Comparison of ENCODE assay signal across 23 cellular contexts in the genomic region with DNA sequence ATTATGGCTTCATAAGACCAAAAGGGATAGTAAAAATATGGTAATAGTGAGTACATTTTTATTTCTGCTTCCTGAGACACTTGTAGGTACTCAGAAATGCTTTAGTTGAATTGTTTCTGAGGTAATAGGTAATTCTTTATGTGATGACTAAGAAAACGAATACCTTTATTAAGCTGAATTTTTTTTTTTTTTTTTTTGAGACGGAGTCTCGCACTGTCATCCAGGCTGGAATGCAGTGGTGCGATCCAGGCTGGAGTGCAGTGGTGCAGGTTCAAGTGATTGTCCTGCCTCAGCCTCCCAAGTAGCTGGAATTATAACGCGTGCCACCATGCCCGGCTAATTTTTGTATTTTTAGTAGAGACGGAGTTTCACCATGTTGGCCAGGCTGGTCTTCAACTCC. TPM values are rescaled to one million over a fixed set of nuclear protein-coding genes. Genes with fewer than 3 reads are reported as not detected.
DNase-seq lines count a peak whose midpoint lies in the region; ATAC-seq and TF ChIP-seq lines count a peak whose summit lies in the region.
"Had no signal": no experiment of that assay in that cellular context is flagged by ENCODE, and none has a peak within 500 bp of the region (broad histone marks: within the 10 kb centered on the region; RNA-seq: fewer than 3 reads in every experiment).

No MANE protein-coding gene starts in this region.

- no peaks in the 10 kb centered on the region for H3K9me3 ChIP-seq in mesenchymal stem cell (ENCODE audit: control insufficient read depth, low read length)
- no peaks in the 10 kb centered on the region for H3K9me3 ChIP-seq in right cardiac atrium (ENCODE audit: control insufficient read depth, low read length)
- H3K9me3 ChIP-seq: heart left ventricle, lower lobe of right lung, ovary, suprapubic skin had no signal

- peaks cover 2% of the 10 kb centered on the region for H3K4me1 ChIP-seq in mesenchymal stem cell (ENCODE audit: control insufficient read depth, insufficient read depth, low read depth, low read length)
- H3K4me1 ChIP-seq in right cardiac atrium (ENCODE audit: control insufficient read depth, insufficient read depth, low read length) = no peaks in the 10 kb centered on the region

- H3K9me3 Mint-ChIP-seq in activated CD4-positive, alpha-beta T cell treated with anti-CD3 and anti-CD28 coated beads for 36 hours (ENCODE audit: low read depth) = no peaks in the 10 kb centered on the region
- H3K9me3 Mint-ChIP-seq in activated CD8-positive, alpha-beta T cell treated with anti-CD3 and anti-CD28 coated beads for 36 hours = no peaks in the 10 kb centered on the region

- H2BK15ac ChIP-seq in mesenchymal stem cell (ENCODE audit: low read depth, poor library complexity, severe bottlenecking) = no peak overlapping the region

- no peaks in the 10 kb centered on the region for H3K27me3 ChIP-seq in mesenchymal stem cell (ENCODE audit: control insufficient read depth in 1 of 2, insufficient read depth in 1 of 2, low read length in 2 of 2)
- no peaks in the 10 kb centered on the region for H3K27me3 ChIP-seq in right cardiac atrium (ENCODE audit: control insufficient read depth, insufficient read depth)
- H3K27me3 ChIP-seq: heart left ventricle, ovary, suprapubic skin had no signal

- 89% methylated on average over 8 of the region's 8 CpGs for WGBS in mesenchymal stem cell
- WGBS in right cardiac atrium = 92% methylated on average over 8 of the region's 8 CpGs

- H3K36me3 ChIP-seq in mesenchymal stem cell (ENCODE audit: control insufficient read depth in 1 of 2, insufficient read depth in 2 of 2, low read depth in 1 of 2, low read length in 2 of 2) = peaks cover 0 to 4% of the 10 kb centered on the region in 2 experiments
- H3K36me3 ChIP-seq: ovary, suprapubic skin had no signal

- peak overlapping the region; percentile 86 for H3K4me3 ChIP-seq in GM12865 (ENCODE audit: low read depth, low read length)
- H3K4me3 ChIP-seq in mesenchymal stem cell (ENCODE audit: insufficient read depth in 1 of 2, low read depth in 1 of 2, low read length in 2 of 2) = no peak overlapping the region
- no peak overlapping the region for H3K4me3 ChIP-seq in right cardiac atrium (ENCODE audit: low read length)
- H3K4me3 ChIP-seq: lower lobe of right lung, ovary, suprapubic skin had no signal

- H3K23ac ChIP-seq in mesenchymal stem cell (ENCODE audit: low read length in 2 of 2) = no peak overlapping the region

- H4K91ac ChIP-seq in mesenchymal stem cell (ENCODE audit: low read length) = no peak overlapping the region

- H3K27me3 Mint-ChIP-seq in activated CD4-positive, alpha-beta T cell treated with anti-CD3 and anti-CD28 coated beads for 36 hours = no peaks in the 10 kb centered on the region
- H3K27me3 Mint-ChIP-seq in activated CD8-positive, alpha-beta T cell treated with anti-CD3 and anti-CD28 coated beads for 36 hours = no peaks in the 10 kb centered on the region

- no peak for DNase-seq in activated CD4-positive, alpha-beta T cell treated with anti-CD3 and anti-CD28 coated beads for 36 hours
- no peak for DNase-seq in activated CD4-positive, alpha-beta T cell treated with anti-CD3 and anti-CD28 coated beads, Interleukin-2, amount 50 U/mL, for 48 hours
- DNase-seq in GM12865 (ENCODE audit: low read depth) (no peak), mesenchymal stem cell (no peak), right cardiac atrium (no peak), NOMO-1 treated with dmso at 0.1 percent for 144 hours (lab: John Stamatoyannopoulos, UW; ENCODE audit: unreplicated experiment) (no peak)
- DNase-seq in activated CD8-positive, alpha-beta T cell treated with anti-CD3 and anti-CD28 coated beads for 36 hours = no peak
- DNase-seq: 8988T; activated gamma-delta T cell treated with Interleukin-2 at 50 U/mL for 16 hours; aorta; DMS153; heart left ventricle; lower lobe of right lung; NCI-H1436; NCI-H2171; NCI-H69; ovary; stimulated activated CD4-positive, alpha-beta T cell treated with anti-CD3 and anti-CD28 coated beads, Interleukin-4, amount 100 ng/mL, for 1 hour had no signal

- peaks cover 22% of the 10 kb centered on the region for H3K36me3 Mint-ChIP-seq in activated CD4-positive, alpha-beta T cell treated with anti-CD3 and anti-CD28 coated beads for 36 hours (ENCODE audit: low read depth)
- peaks cover 23% of the 10 kb centered on the region for H3K36me3 Mint-ChIP-seq in activated CD8-positive, alpha-beta T cell treated with anti-CD3 and anti-CD28 coated beads for 36 hours (ENCODE audit: low read depth)

- no peaks in the 10 kb centered on the region for H3K79me1 ChIP-seq in mesenchymal stem cell (replicated peaks; ENCODE audit: low read length, poor library complexity, severe bottlenecking)

- no peak overlapping the region for H3K27ac ChIP-seq in mesenchymal stem cell (ENCODE audit: low read length, poor library complexity, severe bottlenecking)
- H3K27ac ChIP-seq in right cardiac atrium (ENCODE audit: low read length) = no peak overlapping the region
- H3K27ac ChIP-seq: C4-2B, heart left ventricle, lower lobe of right lung, ovary, suprapubic skin had no signal

- peaks cover 27% of the 10 kb centered on the region for H3K4me1 Mint-ChIP-seq in activated CD4-positive, alpha-beta T cell treated with anti-CD3 and anti-CD28 coated beads for 36 hours
- peaks cover 23% of the 10 kb centered on the region for H3K4me1 Mint-ChIP-seq in activated CD8-positive, alpha-beta T cell treated with anti-CD3 and anti-CD28 coated beads for 36 hours (ENCODE audit: low read depth)

- H2BK5ac ChIP-seq in mesenchymal stem cell (ENCODE audit: low read depth, low read length, poor library complexity, severe bottlenecking) = no peak overlapping the region

- POLR2A ChIA-PET in activated CD4-positive, alpha-beta T cell treated with anti-CD3 and anti-CD28 coated beads for 36 hours (lab: Charles Lee) = interaction anchor here (2.8 kb wide), 1 partner anchor 63 kb away, joined by 61 read pairs; no protein-coding TSS in a partner anchor
- POLR2A ChIA-PET in activated CD8-positive, alpha-beta T cell treated with anti-CD3 and anti-CD28 coated beads for 36 hours (lab: Charles Lee) = interaction anchor here (0.9 kb wide), 1 partner anchor 62 kb away, joined by 3 read pairs; no protein-coding TSS in a partner anchor

- peak overlapping the region; percentile 92 for H3K4me3 Mint-ChIP-seq in activated CD4-positive, alpha-beta T cell treated with anti-CD3 and anti-CD28 coated beads for 36 hours
- H3K4me3 Mint-ChIP-seq in activated CD8-positive, alpha-beta T cell treated with anti-CD3 and anti-CD28 coated beads for 36 hours = peak overlapping the region; percentile 86

- H2BK120ac ChIP-seq in mesenchymal stem cell (ENCODE audit: low read depth, low read length) = no peak overlapping the region

- no peak overlapping the region for H2AK5ac ChIP-seq in mesenchymal stem cell (ENCODE audit: low read length, severe bottlenecking)

- H4K8ac ChIP-seq in mesenchymal stem cell (ENCODE audit: low read length) = no peak overlapping the region

- H3K4me2 ChIP-seq in mesenchymal stem cell (ENCODE audit: low read length, poor library complexity, severe bottlenecking) = no peak overlapping the region

- no peak for TF ChIP-seq CTCF in GM12865 (IDR thresholded peaks at IDR 0.05; ENCODE audit: insufficient read depth, low read depth, low read length, missing control alignments)
- TF ChIP-seq CTCF in activated CD8-positive, alpha-beta T cell treated with anti-CD3 and anti-CD28 coated beads for 36 hours (IDR thresholded peaks at IDR 0.05) = no peak

- no peak overlapping the region for H2AFZ ChIP-seq in mesenchymal stem cell (ENCODE audit: low read depth, low read length)

- no peak overlapping the region for H2BK12ac ChIP-seq in mesenchymal stem cell (ENCODE audit: low read length in 2 of 2)

- peak overlapping the region; percentile 88 for H3K9ac ChIP-seq in mesenchymal stem cell (ENCODE audit: low read length)

- no peak overlapping the region for H3K4ac ChIP-seq in mesenchymal stem cell (ENCODE audit: low read depth in 1 of 2, low read length in 2 of 2)

- intact Hi-C loops in activated CD4-positive, alpha-beta T cell treated with anti-CD3 and anti-CD28 coated beads for 36 hours (cut with DNase I, micrococcal nuclease) = loop anchor here (5.0 to 10.0 kb wide), 3 partner anchors 107 to 308 kb away; partner anchors contain the start of gene MTMR4 (in 1 of the 2)
- intact Hi-C loops in activated CD8-positive, alpha-beta T cell treated with anti-CD3 and anti-CD28 coated beads for 36 hours (cut with micrococcal nuclease) = no loop called here
- intact Hi-C loops in right cardiac atrium (cut with DNase I) = loop anchor here in 3 of 4 donors (5.0 kb wide), 2 partner anchors 172 to 177 kb away; no protein-coding TSS in a partner anchor

- no peak overlapping the region for H3K14ac ChIP-seq in mesenchymal stem cell (ENCODE audit: low read length in 2 of 2)

- CTCF ChIA-PET in activated CD4-positive, alpha-beta T cell treated with anti-CD3 and anti-CD28 coated beads for 36 hours (lab: Charles Lee) = interaction anchor here (1.4 to 1.5 kb wide), 2 partner anchors 64 to 311 kb away, joined by 3 read pairs; no protein-coding TSS in a partner anchor
- CTCF ChIA-PET in activated CD8-positive, alpha-beta T cell treated with anti-CD3 and anti-CD28 coated beads for 36 hours (lab: Charles Lee) = interaction anchor here (2.3 kb wide), 1 partner anchor 311 kb away, joined by 7 read pairs; no protein-coding TSS in a partner anchor

- H3K27ac Mint-ChIP-seq in activated CD4-positive, alpha-beta T cell treated with anti-CD3 and anti-CD28 coated beads for 36 hours = no peak overlapping the region
- no peak overlapping the region for H3K27ac Mint-ChIP-seq in activated CD8-positive, alpha-beta T cell treated with anti-CD3 and anti-CD28 coated beads for 36 hours

- no peak for ATAC-seq in activated CD4-positive, alpha-beta T cell treated with anti-CD3 and anti-CD28 coated beads for 36 hours
- ATAC-seq in activated CD8-positive, alpha-beta T cell treated with anti-CD3 and anti-CD28 coated beads for 36 hours = no peak
- ATAC-seq in right cardiac atrium = no peak
- no peak for ATAC-seq in HG03039 (IDR thresholded peaks at IDR 0.05; ENCODE audit: unreplicated experiment)
- ATAC-seq: heart left ventricle, lower lobe of right lung had no signal

- no peak overlapping the region for H3K18ac ChIP-seq in mesenchymal stem cell (ENCODE audit: low read depth in 1 of 2, low read length in 2 of 2)

RNA-seq across cellular contexts. Expression of gene RAD51C, which starts 1.9 kb away (rescaled TPM):
- 10 to 100 TPM; 85.4 to 87.2 TPM for total RNA-seq in activated CD4-positive, alpha-beta T cell treated with anti-CD3 and anti-CD28 coated beads for 36 hours
- 10 to 100 TPM; 73.3 to 76.8 TPM for total RNA-seq in activated CD8-positive, alpha-beta T cell treated with anti-CD3 and anti-CD28 coated beads for 36 hours
- 14.0 TPM for polyA plus RNA-seq in mesenchymal stem cell (2013, experiment 1 of 2)
- 12.5 TPM for polyA plus RNA-seq in mesenchymal stem cell (2013, experiment 2 of 2)
- 10 to 100 TPM; 30.4 to 41.6 (median 36.9) TPM for total RNA-seq in right cardiac atrium
- 36.0 TPM for polyA plus RNA-seq in right cardiac atrium

RNA-seq across cellular contexts. Expression of gene TEX14, which starts 2.5 kb away (rescaled TPM):
- total RNA-seq in activated CD4-positive, alpha-beta T cell treated with anti-CD3 and anti-CD28 coated beads for 36 hours = under 1 TPM; 0.14 to 0.21 TPM
- total RNA-seq in activated CD8-positive, alpha-beta T cell treated with anti-CD3 and anti-CD28 coated beads for 36 hours = under 1 TPM; 0.23 to 0.31 TPM
- 0.08 TPM for polyA plus RNA-seq in mesenchymal stem cell (2013, experiment 1 of 2)
- 0.08 TPM for polyA plus RNA-seq in mesenchymal stem cell (2013, experiment 2 of 2)
- under 1 TPM in 3 of 4 donors, not detected in 1; 0.15 to 0.57 (median 0.20) TPM for total RNA-seq in right cardiac atrium
- 0.27 TPM for polyA plus RNA-seq in right cardiac atrium
- total RNA-seq: HT-29, LHCN-M2 had no signal
